8 cellular contexts compared by ENCODE assay signal in genomic region chr10:87818505-87819273, GRCh38. TPM values are rescaled to one million over a fixed set of nuclear protein-coding genes. Genes with fewer than 3 reads are reported as not detected.
DNase-seq lines count a peak whose midpoint lies in the region; ATAC-seq, FAIRE-seq and TF ChIP-seq lines count a peak whose summit lies in the region.

No MANE protein-coding gene starts in this region.

- no peak for TF ChIP-seq EP300 in A549 (IDR thresholded peaks at IDR 0.05)

- TF ChIP-seq RAD21 in A549 (conservative IDR thresholded peaks at IDR 0.05 in 1 of 2, IDR thresholded peaks at IDR 0.05 in 1 of 2) = peak in 1 of 2 experiments; percentile 31; a peak in 2 of 5 replicates

- H3K4me3 Mint-ChIP-seq in activated T-cell treated with anti-CD3 and anti-CD28 coated beads, Interleukin-2, amount 50 U/mL, for 24 hours = peak overlapping the region; percentile 97
- peak overlapping the region; percentile 98 for H3K4me3 Mint-ChIP-seq in neural progenitor cell

- peaks cover 35% of the 10 kb centered on the region for H3K4me1 ChIP-seq in A549
- H3K4me1 ChIP-seq in neural progenitor cell = peaks cover 20% of the 10 kb centered on the region
- peaks cover 2 to 25% (median 24%) of the 10 kb centered on the region in 5 donors for H3K4me1 ChIP-seq in subcutaneous abdominal adipose tissue (ENCODE audit: control insufficient read depth in 5 of 5, insufficient read depth in 5 of 5, low read length in 5 of 5)

- WGBS in A549 (ENCODE audit: missing lambda C conversion rate) = 15% methylated on average over 29 of the region's 29 CpGs

- H2AFZ ChIP-seq in neural progenitor cell (replicated peaks) = peak overlapping the region; percentile 93

- H4K20me1 ChIP-seq in neural progenitor cell (ENCODE audit: low read depth) = peaks cover 17% of the 10 kb centered on the region

- peak overlapping the region; percentile 70 for H3K4me3 ChIP-seq in A549
- peak overlapping the region; percentile 90 for H3K4me3 ChIP-seq in fibroblast of pulmonary artery (replicated peaks; ENCODE audit: low read depth, low read length)
- peak overlapping the region; percentile 73 for H3K4me3 ChIP-seq in neural progenitor cell
- H3K4me3 ChIP-seq in subcutaneous abdominal adipose tissue (ENCODE audit: low read depth in 1 of 5, low read length in 5 of 5) = peak overlapping the region; percentile 92 to 98 (median 95)

- POLR2A ChIA-PET in A549 (lab: Yijun Ruan, JAX) = interaction anchor here (0.6 to 3.3 kb wide), 9 partner anchors 12 to 314 kb away, joined by 3 to 26 read pairs (median 4); partner anchors contain the start of genes KLLN, MINPP1, PAPSS2 and PTEN

- H3K36me3 ChIP-seq in neural progenitor cell = no peaks in the 10 kb centered on the region
- no peaks in the 10 kb centered on the region for H3K36me3 ChIP-seq in subcutaneous abdominal adipose tissue (ENCODE audit: control insufficient read depth in 5 of 5, insufficient read depth in 5 of 5, low read length in 5 of 5)

- peak overlapping the region; percentile 99 for H3K27ac Mint-ChIP-seq in activated T-cell treated with anti-CD3 and anti-CD28 coated beads, Interleukin-2, amount 50 U/mL, for 24 hours
- H3K27ac Mint-ChIP-seq in neural progenitor cell = peak overlapping the region; percentile 68

- H3K4me1 Mint-ChIP-seq in activated T-cell treated with anti-CD3 and anti-CD28 coated beads, Interleukin-2, amount 50 U/mL, for 24 hours (ENCODE audit: low read depth) = peaks cover 37% of the 10 kb centered on the region
- H3K4me1 Mint-ChIP-seq in neural progenitor cell = peaks cover 20% of the 10 kb centered on the region

- H3K9me3 ChIP-seq in A549 (no peaks in the 10 kb centered on the region), neural progenitor cell (ENCODE audit: low read depth) (no peaks in the 10 kb centered on the region), subcutaneous abdominal adipose tissue (ENCODE audit: control insufficient read depth in 5 of 5, low read length in 5 of 5) (no peaks in the 10 kb centered on the region)

- peaks cover 43% of the 10 kb centered on the region for H3K79me2 ChIP-seq in neural progenitor cell (ENCODE audit: low read depth)

- DNase-seq in A549 (ENCODE audit: low read depth in 1 of 2, low spot score in 1 of 2) (peak; percentile 30 to 64), GM13976 (ENCODE audit: low spot score) (peak; percentile 60), NCI-H69 (lab: John Stamatoyannopoulos, UW) (peak; percentile 73), fibroblast of pulmonary artery (ENCODE audit: low read depth) (peak; percentile 31), neural progenitor cell (ENCODE audit: low spot score) (peak; percentile 40)
- peak; percentile 79 for DNase-seq in activated T-cell treated with anti-CD3 and anti-CD28 coated beads, Interleukin-2, amount 50 U/mL, for 24 hours

- H3K9me3 Mint-ChIP-seq in activated T-cell treated with anti-CD3 and anti-CD28 coated beads, Interleukin-2, amount 50 U/mL, for 24 hours = no peaks in the 10 kb centered on the region
- H3K9me3 Mint-ChIP-seq in neural progenitor cell = no peaks in the 10 kb centered on the region

- TF ChIP-seq POLR2A in A549 (IDR thresholded peaks at IDR 0.05; ENCODE audit: low read length) = no peak

- ATAC-seq in A549 (peak; percentile 72 to 76), HG02973 (IDR thresholded peaks at IDR 0.05; ENCODE audit: unreplicated experiment) (peak; percentile 50)

- TF ChIP-seq CTCF in A549 (IDR thresholded peaks at IDR 0.05) = no peak; the same call in 2 of the 3 replicates
- TF ChIP-seq CTCF in GM13976 (IDR thresholded peaks at IDR 0.05; ENCODE audit: borderline replicate concordance, control extremely low read depth, extremely low read depth, insufficient read depth, missing control alignments) = peak; percentile 30
- TF ChIP-seq CTCF in fibroblast of pulmonary artery (IDR thresholded peaks at IDR 0.05; ENCODE audit: low read length, missing control alignments) = no peak
- peak; percentile 7 for TF ChIP-seq CTCF in neural progenitor cell (IDR thresholded peaks at IDR 0.05)

- no peaks in the 10 kb centered on the region for H3K27me3 Mint-ChIP-seq in activated T-cell treated with anti-CD3 and anti-CD28 coated beads, Interleukin-2, amount 50 U/mL, for 24 hours
- no peaks in the 10 kb centered on the region for H3K27me3 Mint-ChIP-seq in neural progenitor cell (ENCODE audit: insufficient read depth, low read depth)

- CTCF ChIA-PET in A549 (lab: Yijun Ruan, JAX) = interaction anchor here (0.6 to 2.9 kb wide), 20 partner anchors 9 to 851 kb away, joined by 3 to 18 read pairs (median 4); no protein-coding TSS in a partner anchor

- FAIRE-seq in A549 (lab: Jason Lieb, UNC) = peak; percentile 13

- peak overlapping the region; percentile 91 for H3K4me2 ChIP-seq in A549
- H3K4me2 ChIP-seq in neural progenitor cell = peak overlapping the region; percentile 91

- peaks cover 16% of the 10 kb centered on the region for H3F3A ChIP-seq in neural progenitor cell (ENCODE audit: low read depth)

- peaks cover 43% of the 10 kb centered on the region for H3K36me3 Mint-ChIP-seq in activated T-cell treated with anti-CD3 and anti-CD28 coated beads, Interleukin-2, amount 50 U/mL, for 24 hours (ENCODE audit: low read depth)
- H3K36me3 Mint-ChIP-seq in neural progenitor cell = peaks cover 12% of the 10 kb centered on the region

- H3K27me3 ChIP-seq in neural progenitor cell (no peaks in the 10 kb centered on the region), subcutaneous abdominal adipose tissue (ENCODE audit: control insufficient read depth in 5 of 5, insufficient read depth in 4 of 5, low read length in 5 of 5) (no peaks in the 10 kb centered on the region)

- H3K9ac ChIP-seq in neural progenitor cell = no peak overlapping the region
- peak overlapping the region; percentile 79 to 96 (median 87) for H3K9ac ChIP-seq in subcutaneous abdominal adipose tissue (ENCODE audit: low read length in 5 of 5)

- peak overlapping the region; percentile 85 to 95 for H3K27ac ChIP-seq in A549
- no peak overlapping the region for H3K27ac ChIP-seq in neural progenitor cell
- H3K27ac ChIP-seq in subcutaneous abdominal adipose tissue (ENCODE audit: low read depth, low read length) = peak overlapping the region; percentile 88

- in situ Hi-C loops in GM13976 (cut with MboI; ENCODE audit: low sequenced_read_pairs, unreplicated experiment) = no loop called here

TF ChIP-seq in A549, 52 proteins besides CTCF, POLR2A, EP300 and RAD21:
- TF ChIP-seq BHLHE40 (IDR thresholded peaks at IDR 0.05; ENCODE audit: low read depth, low read length) (no peak), SMC3 (IDR thresholded peaks at IDR 0.05) (peak; percentile 42; the same call in 2 of the 3 replicates)

RNA-seq across cellular contexts. Expression of gene ATAD1, which starts 0.7 kb away (rescaled TPM):
- polyA plus RNA-seq in A549 (2011; rRNA removed) (66.7 and 94.8 TPM in 2 replicates), A549 (2017; fragmentation: RNase III; extraction: RNeasy Plus Mini Kit Qiagen cat#74134 plus additional on column Dnase treatment) (30.0 to 32.3 TPM (median 32.3 TPM) in 3 replicates)
- polyA plus RNA-seq in A549 (2012; cell fraction: cytosol; rRNA removed) = 8.4 and 8.8 TPM in 2 replicates
- polyA plus RNA-seq in A549 (2012; cell fraction: nucleus; rRNA removed) = 4.7 and 8.5 TPM in 2 replicates
- polyA minus RNA-seq in A549 (2011; rRNA and poly(A)+ RNA removed) = 22.9 and 25.5 TPM in 2 replicates
- 47.8 and 63.2 TPM in 2 replicates for total RNA-seq in neural progenitor cell (ENCODE audit: low replicate concordance)

RNA-seq across cellular contexts. Expression of gene KLLN, which starts 44.6 kb away (rescaled TPM):
- polyA plus RNA-seq in A549 (2011; rRNA removed) (0.44 and 0.58 TPM in 2 replicates), A549 (2017; fragmentation: RNase III; extraction: RNeasy Plus Mini Kit Qiagen cat#74134 plus additional on column Dnase treatment) (0.55 to 0.71 TPM (median 0.57 TPM) in 3 replicates)
- polyA plus RNA-seq in A549 (2012; cell fraction: cytosol; rRNA removed) = 0.22 and 0.26 TPM in 2 replicates
- 0.26 and 0.28 TPM in 2 replicates for polyA plus RNA-seq in A549 (2012; cell fraction: nucleus; rRNA removed)
- polyA minus RNA-seq in A549 (2011; rRNA and poly(A)+ RNA removed) = 0.78 and 0.83 TPM in 2 replicates
- 0.96 and 1.5 TPM in 2 replicates for total RNA-seq in neural progenitor cell (ENCODE audit: low replicate concordance)

RNA-seq across cellular contexts. Expression of gene PTEN, which starts 44.7 kb away (rescaled TPM):
- polyA plus RNA-seq in A549 (2011; rRNA removed) (51.9 and 58.3 TPM in 2 replicates), A549 (2017; fragmentation: RNase III; extraction: RNeasy Plus Mini Kit Qiagen cat#74134 plus additional on column Dnase treatment) (33.6 to 39.5 TPM (median 36.6 TPM) in 3 replicates)
- polyA plus RNA-seq in A549 (2012; cell fraction: cytosol; rRNA removed) = 7.3 and 8.5 TPM in 2 replicates
- polyA plus RNA-seq in A549 (2012; cell fraction: nucleus; rRNA removed) = 3.7 and 5.2 TPM in 2 replicates
- 37.1 and 53.1 TPM in 2 replicates for polyA minus RNA-seq in A549 (2011; rRNA and poly(A)+ RNA removed)
- total RNA-seq in neural progenitor cell (ENCODE audit: low replicate concordance) = 50.5 and 64.9 TPM in 2 replicates

Comparison
In these comparisons a context has a peak if more than half of its experiments do, and no peak if none do; other contexts are left out.
1. CTCF ChIP-seq: peak in GM13976 (single experiment) and neural progenitor cell (single experiment); none in A549 (single experiment) and fibroblast of pulmonary artery (single experiment).
2. Peak in every context shown above with its lines, with median percentiles within 50 percentile points of each other: DNase-seq and H3K4me3 ChIP-seq.